In genomic region chr10:95290446-95290800, GRCh38 we compare ENCODE assay signal across 8 cellular contexts. TPM values are rescaled to one million over a fixed set of nuclear protein-coding genes. Genes with fewer than 3 reads are reported as not detected.
DNase-seq lines count a peak whose midpoint lies in the region; ATAC-seq and TF ChIP-seq lines count a peak whose summit lies in the region.

No MANE protein-coding gene starts in this region.

- H3K4me3 ChIP-seq in CD8-positive, alpha-beta memory T cell (ENCODE audit: low read length) = peak overlapping the region; percentile 41
- H3K4me3 ChIP-seq in HCT116 (replicated peaks in 1 of 2; ENCODE audit: low read depth in 1 of 2, low read length in 2 of 2) (peak overlapping the region; percentile 77 to 78), SJCRH30 (peak overlapping the region; percentile 80), fibroblast of villous mesenchyme (ENCODE audit: low read depth, low read length) (peak overlapping the region; percentile 97), parathyroid adenoma (ENCODE audit: low read depth, low read length) (peak overlapping the region; percentile 94)

- peaks cover 9% of the 10 kb centered on the region for H3K4me1 ChIP-seq in CD8-positive, alpha-beta memory T cell (ENCODE audit: insufficient read depth, low read length)
- H3K4me1 ChIP-seq in HCT116 (ENCODE audit: control insufficient read depth in 1 of 2, insufficient read depth in 2 of 2, low read length in 2 of 2) (peaks cover 10 to 24% of the 10 kb centered on the region in 2 experiments), SJCRH30 (no peaks in the 10 kb centered on the region), parathyroid adenoma (peaks cover 11% of the 10 kb centered on the region)

- no peaks in the 10 kb centered on the region for H3K36me3 Mint-ChIP-seq in CD8-positive, alpha-beta memory T cell

- H3K4me2 ChIP-seq in HCT116 (ENCODE audit: low read length) (peak overlapping the region; percentile 88), parathyroid adenoma (ENCODE audit: low read length) (peak overlapping the region; percentile 58)

- H3K27me3 Mint-ChIP-seq in CD8-positive, alpha-beta memory T cell = peaks cover 4 to 37% of the 10 kb centered on the region in 2 donors

- no peaks in the 10 kb centered on the region for H3K27me3 ChIP-seq in CD8-positive, alpha-beta memory T cell (ENCODE audit: insufficient read depth, low read length, poor library complexity, severe bottlenecking)
- no peaks in the 10 kb centered on the region for H3K27me3 ChIP-seq in HCT116 (ENCODE audit: insufficient read depth, low read length)
- H3K27me3 ChIP-seq in SJCRH30 = no peaks in the 10 kb centered on the region
- no peaks in the 10 kb centered on the region for H3K27me3 ChIP-seq in parathyroid adenoma (ENCODE audit: control insufficient read depth, insufficient read depth, low read length)

- H3K79me2 ChIP-seq in HCT116 (ENCODE audit: insufficient read depth, low read length) = peaks cover 41% of the 10 kb centered on the region
- peaks cover 27% of the 10 kb centered on the region for H3K79me2 ChIP-seq in parathyroid adenoma

- intact Hi-C loops in HCT116 (cut with micrococcal nuclease) = no loop called here

- H4K20me1 ChIP-seq in HCT116 (ENCODE audit: insufficient read depth) = no peaks in the 10 kb centered on the region

- H3K9me2 ChIP-seq in HCT116 (ENCODE audit: insufficient read depth) = no peaks in the 10 kb centered on the region

- BruUV-seq in HCT116 (replicated peaks; lab: Mats Ljungman, UMichigan) = no TSS peak

- peak; percentile 61 for ATAC-seq in HCT116

- peaks cover 23 to 41% (median 29%) of the 10 kb centered on the region in 3 donors for H3K4me1 Mint-ChIP-seq in CD8-positive, alpha-beta memory T cell

- no peaks in the 10 kb centered on the region for H3K36me3 ChIP-seq in CD8-positive, alpha-beta memory T cell (ENCODE audit: insufficient read depth, low read length)
- no peaks in the 10 kb centered on the region for H3K36me3 ChIP-seq in HCT116 (ENCODE audit: control insufficient read depth in 1 of 2, insufficient read depth in 2 of 2, low read length in 2 of 2)
- no peaks in the 10 kb centered on the region for H3K36me3 ChIP-seq in SJCRH30
- H3K36me3 ChIP-seq in parathyroid adenoma (ENCODE audit: control insufficient read depth, insufficient read depth, low read length) = no peaks in the 10 kb centered on the region

- no peak for DNase-seq in CD8-positive, alpha-beta memory T cell
- DNase-seq in HCT116 (ENCODE audit: low read depth, low spot score) = no peak
- DNase-seq in SJCRH30 = no peak
- DNase-seq in fibroblast of villous mesenchyme (ENCODE audit: low read depth) = no peak
- no peak for DNase-seq in globus pallidus (ENCODE audit: low spot score)
- DNase-seq in NCI-H1048 (lab: John Stamatoyannopoulos, UW) = no peak
- no peak for DNase-seq in NCI-H2029 (lab: John Stamatoyannopoulos, UW)

- H3K27ac Mint-ChIP-seq in CD8-positive, alpha-beta memory T cell = peak overlapping the region in 1 of 8 donors; percentile 79

- RAD21 ChIA-PET in HCT116 (lab: Charles Lee; ENCODE audit: low non-redundant PET in 1 of 2, low total read pairs in 2 of 2, uncharacterized antibody in 2 of 2, unreplicated experiment in 2 of 2) = no interaction called here

- H3K27ac ChIP-seq in CD8-positive, alpha-beta memory T cell (ENCODE audit: low read depth, low read length) = peak overlapping the region; percentile 38
- H3K27ac ChIP-seq in HCT116 (ENCODE audit: low read depth, low read length) (peak overlapping the region; percentile 71), SJCRH30 (no peak overlapping the region), parathyroid adenoma (peak overlapping the region; percentile 80)

- TF ChIP-seq CTCF in HCT116 (IDR thresholded peaks at IDR 0.05 in 2 of 3, conservative IDR thresholded peaks at IDR 0.05 in 1 of 3; ENCODE audit: borderline replicate concordance in 1 of 3, insufficient read depth in 1 of 3, low read depth in 2 of 3, low read length in 2 of 3) (no peak), fibroblast of villous mesenchyme (IDR thresholded peaks at IDR 0.05; ENCODE audit: insufficient read depth, low read depth, low read length) (no peak), parathyroid adenoma (IDR thresholded peaks at IDR 0.05) (no peak)

- peak overlapping the region; percentile 48 to 86 (median 82) for H3K4me3 Mint-ChIP-seq in CD8-positive, alpha-beta memory T cell

- no peak for TF ChIP-seq RAD21 in HCT116 (IDR thresholded peaks at IDR 0.05; ENCODE audit: low read depth)

- TF ChIP-seq POLR2A in HCT116 (IDR thresholded peaks at IDR 0.05; ENCODE audit: borderline replicate concordance, extremely low read depth, insufficient read depth, insufficient read length) = no peak

- H3K9ac ChIP-seq in HCT116 (ENCODE audit: low read length) (peak overlapping the region; percentile 82), parathyroid adenoma (peak overlapping the region; percentile 90)

- H3K9me3 Mint-ChIP-seq in CD8-positive, alpha-beta memory T cell = peaks cover 0 to 2% (median 0%) of the 10 kb centered on the region in 5 donors

- no peaks in the 10 kb centered on the region for H3K9me3 ChIP-seq in CD8-positive, alpha-beta memory T cell (ENCODE audit: low read length)
- H3K9me3 ChIP-seq in HCT116 (ENCODE audit: control insufficient read depth in 1 of 2, insufficient read depth in 1 of 2, low read depth in 1 of 2, low read length in 2 of 2) = no peaks in the 10 kb centered on the region
- no peaks in the 10 kb centered on the region for H3K9me3 ChIP-seq in SJCRH30 (replicated peaks)
- no peaks in the 10 kb centered on the region for H3K9me3 ChIP-seq in parathyroid adenoma (ENCODE audit: control insufficient read depth, low read length)

- CTCF ChIA-PET in CD8-positive, alpha-beta memory T cell (lab: Charles Lee) = no interaction called here
- CTCF ChIA-PET in HCT116 (lab: Charles Lee) = no interaction called here

- H2AFZ ChIP-seq in HCT116 (ENCODE audit: low read depth, low read length, poor library complexity, severe bottlenecking) (no peak overlapping the region), parathyroid adenoma (peak overlapping the region; percentile 92)

- POLR2A ChIA-PET in CD8-positive, alpha-beta memory T cell (lab: Charles Lee) = no interaction called here
- POLR2A ChIA-PET in HCT116 (lab: Charles Lee) = no interaction called here

TF ChIP-seq in HCT116, 20 proteins besides CTCF, POLR2A, EP300 and RAD21:
- TF ChIP-seq ZBTB33 (IDR thresholded peaks at IDR 0.05; ENCODE audit: extremely low read depth, insufficient replicate concordance, low read length) (no peak), YY1 (IDR thresholded peaks at IDR 0.05; ENCODE audit: extremely low read depth, insufficient replicate concordance, low read depth, low read length) (no peak), EZH2phosphoT487 (IDR thresholded peaks at IDR 0.05; ENCODE audit: borderline replicate concordance) (no peak), FOSL1 (IDR thresholded peaks at IDR 0.05; ENCODE audit: low read depth) (no peak), CEBPB (IDR thresholded peaks at IDR 0.05; ENCODE audit: low read depth) (no peak), REST (IDR thresholded peaks at IDR 0.05; ENCODE audit: low read depth) (no peak)

RNA-seq across cellular contexts. Expression of gene PDLIM1, which starts 0.4 kb away (rescaled TPM):
- 1 to 10 TPM in 1 of 2 experiments, under 1 TPM in 1; 0.88 to 1.4 TPM for total RNA-seq in CD8-positive, alpha-beta memory T cell
- 11.7 TPM for polyA plus RNA-seq in CD8-positive, alpha-beta memory T cell
- 67.4 TPM for total RNA-seq in HCT116 (2021; ENCODE audit: unreplicated experiment)
- 90.4 and 93.9 TPM in 2 replicates for polyA plus RNA-seq in HCT116 (2012)
- total RNA-seq in SJCRH30 (2014; rRNA removed; shearing (Covaris generic)) = 5.7 and 6.3 TPM in 2 replicates
- 65.7 and 75.6 TPM in 2 replicates for total RNA-seq in fibroblast of villous mesenchyme

Comparison
In these comparisons a context has a peak if more than half of its experiments do, and no peak if none do; other contexts are left out.
1. H3K4me3 ChIP-seq: peak in every context shown above with its lines; median percentile 97 in fibroblast of villous mesenchyme; 94 in parathyroid adenoma; 80 in SJCRH30; 78 in HCT116; 41 in CD8-positive, alpha-beta memory T cell.